In the genomic region with DNA sequence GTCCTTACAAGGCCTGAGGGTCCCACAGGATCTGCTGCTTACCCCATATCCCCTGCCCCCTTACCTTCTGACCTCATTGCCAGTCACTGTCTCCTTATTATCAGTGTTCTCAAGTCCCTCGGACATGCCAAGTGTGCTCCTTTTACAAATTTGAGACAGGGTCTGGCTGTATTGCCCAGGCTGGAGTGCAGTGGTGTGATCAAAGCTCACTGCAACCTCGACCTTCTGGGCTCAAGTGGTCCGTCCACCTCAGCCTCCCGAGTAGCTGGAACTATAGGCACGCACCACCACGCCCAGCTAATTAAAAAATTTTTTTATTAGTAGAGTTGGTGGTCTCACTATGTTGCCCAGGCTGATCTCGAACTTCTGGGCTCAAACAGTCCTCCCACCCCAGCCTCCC, we compare ENCODE assay signal across 1 cellular context.
TF ChIP-seq lines count a peak whose summit lies in the region.

No MANE protein-coding gene starts in this region.

TF ChIP-seq in HEK293, 187 proteins besides CTCF, POLR2A, EP300 and RAD21:
- TF ChIP-seq GLI2 (tag by site-specific recombination; IDR thresholded peaks at IDR 0.05; ENCODE audit: borderline replicate concordance, low read depth) = no peak
- TF ChIP-seq ZNF121 (tag by site-specific recombination; IDR thresholded peaks at IDR 0.05) = peak; percentile 78
- TF ChIP-seq REPIN1 (tag by site-specific recombination; IDR thresholded peaks at IDR 0.05; ENCODE audit: low read depth) = no peak
